Comparison of ENCODE assay signal across 8 cellular contexts in the genomic region with DNA sequence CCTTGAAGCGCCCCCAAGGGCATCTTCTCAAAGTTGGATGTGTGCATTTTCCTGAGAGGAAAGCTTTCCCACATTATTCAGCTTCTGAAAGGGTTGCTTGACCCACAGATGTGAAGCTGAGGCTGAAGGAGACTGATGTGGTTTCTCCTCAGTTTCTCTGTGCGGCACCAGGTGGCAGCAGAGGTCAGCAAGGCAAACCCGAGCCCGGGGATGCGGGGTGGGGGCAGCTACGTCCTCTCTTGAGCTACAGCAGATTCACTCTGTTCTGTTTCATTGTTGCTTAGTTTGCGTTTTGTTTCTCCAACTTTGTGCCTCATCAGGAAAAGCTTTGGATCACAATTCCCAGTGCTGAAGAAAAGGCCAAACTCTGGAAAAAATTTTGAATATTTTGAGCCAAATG.
A peak's percentile ranks its signal among the peaks of the same experiment; 100 is the strongest.
DNase-seq lines count a peak whose midpoint lies in the region; ATAC-seq and TF ChIP-seq lines count a peak whose summit lies in the region.
"Not testable (repeated sequence)": the region's sequence is repeated elsewhere in the genome, so short reads cannot be mapped to it uniquely, and the experiment has no call there.

No MANE protein-coding gene starts in this region.

- not testable (repeated sequence) for H3K27me3 Mint-ChIP-seq in neural crest cell (ENCODE audit: low read depth); type B pancreatic cell

- H3K4me1 ChIP-seq in body of pancreas, heart right ventricle: not testable (repeated sequence)

- not testable (repeated sequence) for H3K27ac ChIP-seq in body of pancreas, heart right ventricle

- DNase-seq in GM10266 (ENCODE audit: extremely low spot score): not testable (repeated sequence)
- DNase-seq in T-helper 9 cell (peak; percentile 28), activated T-cell treated with anti-CD3 and anti-CD28 coated beads for 24 hours (ENCODE audit: low read depth) (peak; percentile 52), body of pancreas (peak; percentile 51 to 73 (median 69)), heart right ventricle (peak; percentile 30 to 60), neural crest cell (ENCODE audit: low read depth, low spot score) (peak; percentile 55), type B pancreatic cell (ENCODE audit: extremely low spot score, unreplicated experiment) (peak; percentile 78)
- peak; percentile 71 for DNase-seq in stimulated activated CD4-positive, alpha-beta T cell treated with anti-CD3 and anti-CD28 coated beads, Interleukin-4, amount 100 ng/mL, for 24 hours

- not testable (repeated sequence) for H3K4me1 Mint-ChIP-seq in neural crest cell; type B pancreatic cell (ENCODE audit: unreplicated experiment)

- WGBS in body of pancreas, 2 donors: 0 to 6% methylated on average over 2 to 5 of the region's 7 CpGs
- WGBS in heart right ventricle, 2 donors: 4 to 8% methylated on average over 6 of the region's 7 CpGs

- not testable (repeated sequence) for ATAC-seq in body of pancreas, heart right ventricle

- not testable (repeated sequence) for H3K9me3 Mint-ChIP-seq in neural crest cell, type B pancreatic cell

- not testable (repeated sequence) for H3K4me3 ChIP-seq in body of pancreas, heart right ventricle

- not testable (repeated sequence) for H3K9me3 ChIP-seq in body of pancreas, heart right ventricle

- not testable (repeated sequence) for TF ChIP-seq POLR2A in body of pancreas (IDR thresholded peaks at IDR 0.05)

- not testable (repeated sequence) for H3K36me3 ChIP-seq in body of pancreas (replicated peaks in 1 of 2; ENCODE audit: insufficient read depth in 1 of 2, low read depth in 2 of 2); heart right ventricle

- not testable (repeated sequence) for H3K36me3 Mint-ChIP-seq in neural crest cell (ENCODE audit: low read depth); type B pancreatic cell

- intact Hi-C loops in body of pancreas (cut with DNase I); heart right ventricle (cut with DNase I): not testable (repeated sequence)

- H3K27ac Mint-ChIP-seq in neural crest cell (ENCODE audit: unreplicated experiment); type B pancreatic cell: not testable (repeated sequence)

- peak; percentile 54 for TF ChIP-seq CTCF in GM10266 (IDR thresholded peaks at IDR 0.05; ENCODE audit: control insufficient read depth, insufficient read depth, low read depth, missing control alignments)
- peak in 2 of 7 experiments; percentile 9 to 37 for TF ChIP-seq CTCF in body of pancreas (IDR thresholded peaks at IDR 0.05)
- TF ChIP-seq CTCF in heart right ventricle (IDR thresholded peaks at IDR 0.05): peak in 8 of 9 donors; percentile 22 to 57 (median 44)
- peak; percentile 58 for TF ChIP-seq CTCF in neural crest cell (conservative IDR thresholded peaks at IDR 0.05)
- TF ChIP-seq CTCF in type B pancreatic cell (conservative IDR thresholded peaks at IDR 0.05): peak; percentile 63

- not testable (repeated sequence) for H3K27me3 ChIP-seq in body of pancreas, heart right ventricle

- H3K4me3 Mint-ChIP-seq in neural crest cell, type B pancreatic cell: not testable (repeated sequence)
